In genomic region chr6:138079556-138079955, GRCh38 we compare ENCODE assay signal across 7 cellular contexts. TPM values are rescaled to one million over a fixed set of nuclear protein-coding genes. Genes with fewer than 3 reads are reported as not detected.
DNase-seq lines count a peak whose midpoint lies in the region; ATAC-seq and TF ChIP-seq lines count a peak whose summit lies in the region.
"Not testable (repeated sequence)": the region's sequence is repeated elsewhere in the genome, so short reads cannot be mapped to it uniquely, and the experiment has no call there.
"Had no signal": no experiment of that assay in that cellular context is flagged by ENCODE, and none has a peak within 500 bp of the region (broad histone marks: within the 10 kb centered on the region; RNA-seq: fewer than 3 reads in every experiment).

No MANE protein-coding gene starts in this region.

- H3K4me3 ChIP-seq in HCT116 (replicated peaks in 1 of 2; ENCODE audit: low read depth in 1 of 2, low read length in 2 of 2); MG63; Panc1 (ENCODE audit: low read depth in 2 of 2, low read length in 2 of 2): not testable (repeated sequence)

- not testable (repeated sequence) for BruUV-seq in HCT116 (replicated peaks; lab: Mats Ljungman, UMichigan); Panc1 (replicated peaks; lab: Mats Ljungman, UMichigan)

- H3K4me1 ChIP-seq in HCT116 (ENCODE audit: control insufficient read depth in 1 of 2, insufficient read depth in 2 of 2, low read length in 2 of 2) (peaks cover 11 to 12% of the 10 kb centered on the region in 2 experiments; a peak in 3 of 4 replicates), Panc1 (ENCODE audit: control insufficient read depth, insufficient read depth, low read length) (peaks cover 12% of the 10 kb centered on the region)

- TF ChIP-seq POLR2A in HCT116 (IDR thresholded peaks at IDR 0.05; ENCODE audit: borderline replicate concordance, extremely low read depth, insufficient read depth, insufficient read length), result not testable (repeated sequence)

- not testable (repeated sequence) for TF ChIP-seq CTCF in HCT116 (IDR thresholded peaks at IDR 0.05 in 2 of 3, conservative IDR thresholded peaks at IDR 0.05 in 1 of 3; ENCODE audit: borderline replicate concordance in 1 of 3, insufficient read depth in 1 of 3, low read depth in 2 of 3, low read length in 2 of 3); Panc1 (IDR thresholded peaks at IDR 0.05)

- CTCF ChIA-PET in HCT116 (lab: Charles Lee); Panc1 (lab: Charles Lee): not testable (repeated sequence)

- H3K27me3 ChIP-seq in HCT116 (ENCODE audit: insufficient read depth, low read length); MG63; Panc1 (ENCODE audit: control insufficient read depth, insufficient read depth, low read length): not testable (repeated sequence)

- POLR2A ChIA-PET in HCT116 (lab: Charles Lee), result not testable (repeated sequence)
- POLR2A ChIA-PET in Panc1 (lab: Charles Lee), result interaction anchor here (0.6 kb wide), 1 partner anchor 40 kb away, joined by 3 read pairs; no protein-coding TSS in a partner anchor

- H2AFZ ChIP-seq in HCT116 (ENCODE audit: low read depth, low read length, poor library complexity, severe bottlenecking), result not testable (repeated sequence)

- H3K9me2 ChIP-seq in HCT116 (ENCODE audit: insufficient read depth), result not testable (repeated sequence)

- not testable (repeated sequence) for H4K20me1 ChIP-seq in HCT116 (ENCODE audit: insufficient read depth)

- not testable (repeated sequence) for DNase-seq in HCT116 (ENCODE audit: low read depth, low spot score); Panc1 (ENCODE audit: low read depth, low spot score)
- DNase-seq in LoVo (ENCODE audit: low spot score) (peak; percentile 48), MG63 (peak; percentile 32), T1000 (lab: John Stamatoyannopoulos, UW) (peak; percentile 20), mucosa of gallbladder (ENCODE audit: low spot score) (peak; percentile 29)

- ATAC-seq in HCT116, result peak; percentile 44; the same call in 1 of the 2 replicates
- ATAC-seq in Panc1, result peak; percentile 74

- not testable (repeated sequence) for H3K27ac ChIP-seq in HCT116 (ENCODE audit: low read depth, low read length)
- peak overlapping the region; percentile 69 for H3K27ac ChIP-seq in Panc1 (ENCODE audit: low read length)

- not testable (repeated sequence) for H3K9me3 ChIP-seq in HCT116 (ENCODE audit: control insufficient read depth in 1 of 2, insufficient read depth in 1 of 2, low read depth in 1 of 2, low read length in 2 of 2); Panc1 (ENCODE audit: control insufficient read depth, insufficient read depth, low read depth, low read length)
- peaks cover 22% of the 10 kb centered on the region for H3K9me3 ChIP-seq in MG63

- RAD21 ChIA-PET in HCT116 (lab: Charles Lee; ENCODE audit: low non-redundant PET in 1 of 2, low total read pairs in 2 of 2, uncharacterized antibody in 2 of 2, unreplicated experiment in 2 of 2), result not testable (repeated sequence)

- intact Hi-C loops in HCT116 (cut with micrococcal nuclease); Panc1 (cut with micrococcal nuclease; ENCODE audit: unreplicated experiment): not testable (repeated sequence)

- in situ Hi-C loops in Panc1 (cut with HindIII; ENCODE audit: low pct_unique_long_range_greater_than_20kb, low sequenced_read_pairs), result not testable (repeated sequence)

- H3K79me2 ChIP-seq in HCT116 (ENCODE audit: insufficient read depth, low read length), result not testable (repeated sequence)

- not testable (repeated sequence) for TF ChIP-seq RAD21 in HCT116 (IDR thresholded peaks at IDR 0.05; ENCODE audit: low read depth)

- H3K9ac ChIP-seq in HCT116 (ENCODE audit: low read length), result not testable (repeated sequence)

- peak overlapping the region; percentile 26; the same call in 1 of the 2 replicates for H3K4me2 ChIP-seq in HCT116 (ENCODE audit: low read length)

- H3K36me3 ChIP-seq in HCT116 (ENCODE audit: control insufficient read depth in 1 of 2, insufficient read depth in 2 of 2, low read length in 2 of 2); MG63; Panc1 (ENCODE audit: control insufficient read depth, insufficient read depth, low read length): not testable (repeated sequence)

TF ChIP-seq in HCT116, 20 proteins besides CTCF, POLR2A, EP300 and RAD21:
- TF ChIP-seq JUND (IDR thresholded peaks at IDR 0.05), result peak; percentile 20; the same call in 1 of the 2 replicates
- peak; percentile 43; the same call in 1 of the 2 replicates for TF ChIP-seq FOSL1 (IDR thresholded peaks at IDR 0.05; ENCODE audit: low read depth)

RNA-seq across cellular contexts. Expression of gene PERP, which starts 27.7 kb away (rescaled TPM):
- total RNA-seq in HCT116 (2021; ENCODE audit: unreplicated experiment) (85.9 TPM), Panc1 (2021; ENCODE audit: unreplicated experiment) (348 TPM), mucosa of gallbladder (99.6 TPM)
- polyA plus RNA-seq in HCT116 (2012), result 41.4 and 43.8 TPM in 2 replicates
- 38.7 and 43.6 TPM in 2 replicates for total RNA-seq in MG63 (2014; rRNA removed; shearing (Covaris generic); ENCODE audit: low replicate concordance)
- 249 TPM for polyA plus RNA-seq in Panc1 (2012; ENCODE audit: insufficient read length)
- polyA plus RNA-seq: CD14-positive monocyte had no signal
